In the genomic region with DNA sequence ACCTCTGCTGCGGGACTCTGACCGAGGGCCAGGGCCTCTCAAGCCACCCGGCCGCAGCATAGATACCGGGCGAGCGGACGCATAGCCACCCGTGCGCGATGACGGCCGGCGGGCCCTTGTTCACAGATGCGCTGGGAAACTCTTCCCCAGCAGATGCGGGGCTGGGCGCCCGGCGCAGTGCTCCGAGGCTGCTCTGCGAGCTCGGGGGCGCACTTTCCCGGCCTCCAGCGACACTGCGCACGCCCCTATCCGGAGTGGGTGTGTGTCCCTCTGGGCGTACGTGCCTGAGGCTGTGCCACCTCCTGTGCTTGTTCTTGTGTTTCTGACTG, we compare ENCODE assay signal across 8 cellular contexts.
DNase-seq lines count a peak whose midpoint lies in the region; ATAC-seq, FAIRE-seq and TF ChIP-seq lines count a peak whose summit lies in the region.

No MANE protein-coding gene starts in this region.

- WGBS in GM12878 (ENCODE audit: insufficient coverage, insufficient replicate concordance, low lambda C conversion rate, missing lambda C conversion rate), result 1% methylated on average over 26 of the region's 30 CpGs

- no peak overlapping the region for H3K9ac ChIP-seq in GM12878 (ENCODE audit: control insufficient read depth, insufficient read depth, low read length)

- intact Hi-C loops in GM12878 (cut with micrococcal nuclease; ENCODE audit: unreplicated experiment) (no loop called here), lower lobe of right lung (cut with DNase I) (no loop called here)

- TF ChIP-seq EP300 in GM12878 (IDR thresholded peaks at IDR 0.05; ENCODE audit: borderline replicate concordance in 1 of 2, control insufficient read depth in 1 of 2, low read depth in 2 of 2, low read length in 2 of 2), result no peak

- peak overlapping the region; percentile 29 for H3K4me3 ChIP-seq in GM12875 (ENCODE audit: low read depth, low read length)
- peak overlapping the region; percentile 52; the same call in 1 of the 2 replicates for H3K4me3 ChIP-seq in GM12878
- peak overlapping the region; percentile 56 for H3K4me3 ChIP-seq in lower lobe of right lung

- TF ChIP-seq POLR2A in GM12878 (IDR thresholded peaks at IDR 0.05; ENCODE audit: low read depth, low read length) (no peak), H54 (IDR thresholded peaks at IDR 0.05; ENCODE audit: low read depth, low read length) (no peak)

- peaks cover 3 to 19% of the 10 kb centered on the region in 2 experiments; a peak in 3 of 4 replicates for H3K27me3 ChIP-seq in GM12878 (replicated peaks in 1 of 2; ENCODE audit: control insufficient read depth in 2 of 2, insufficient read depth in 2 of 2, low read length in 1 of 2)
- peaks cover 49% of the 10 kb centered on the region for H3K27me3 ChIP-seq in lower lobe of right lung (ENCODE audit: low read depth)

- SMC1A ChIA-PET in GM12878 (lab: Charles Lee; ENCODE audit: uncharacterized antibody, unreplicated experiment), result no interaction called here

- in situ Hi-C loops in GM12878 (cut with MboI), result no loop called here

- H4K20me1 ChIP-seq in GM12878 (ENCODE audit: control insufficient read depth, insufficient read depth), result no peaks in the 10 kb centered on the region; the same call in 1 of the 2 replicates

- BruUV-seq in GM12878 (replicated peaks; lab: Mats Ljungman, UMichigan), result no TSS peak

- no peak for DNase-seq in GM12878 (ENCODE audit: low read depth, low spot score)
- DNase-seq in lower lobe of right lung, result no peak
- DNase-seq in activated CD4-positive, CD25-positive, alpha-beta regulatory T cell (lab: John Stamatoyannopoulos, UW), result no peak
- DNase-seq in GM19239 (ENCODE audit: insufficient read length, low spot score), result no peak
- DNase-seq in H54 (ENCODE audit: insufficient read length, low spot score), result no peak

- H3K27ac ChIP-seq in GM12878 (ENCODE audit: control insufficient read depth, insufficient read depth), result no peak overlapping the region
- peak overlapping the region; percentile 4 for H3K27ac ChIP-seq in lower lobe of right lung

- no peak for TF ChIP-seq RAD21 in GM12878 (IDR thresholded peaks at IDR 0.05; ENCODE audit: insufficient read depth, low read depth, low read length)

- H3K79me2 ChIP-seq in GM12878 (ENCODE audit: control insufficient read depth, insufficient read depth, low read length), result no peaks in the 10 kb centered on the region

- TF ChIP-seq CTCF in GM12875 (IDR thresholded peaks at IDR 0.05; ENCODE audit: borderline replicate concordance, insufficient read depth, low read depth, low read length) (0 out of 2 replicates have a peak, but pooled peaks have one; percentile 9), GM12878 (IDR thresholded peaks at IDR 0.05 in 2 of 3, conservative IDR thresholded peaks at IDR 0.05 in 1 of 3; ENCODE audit: control insufficient read depth in 2 of 3, extremely low read depth in 1 of 3, insufficient read depth in 1 of 3, low read depth in 3 of 3, low read length in 3 of 3) (no peak), lower lobe of right lung (IDR thresholded peaks at IDR 0.05) (peak; percentile 7)

- FAIRE-seq in GM12878 (lab: Jason Lieb, UNC), result no peak
- no peak for FAIRE-seq in GM19239 (lab: Jason Lieb, UNC)
- FAIRE-seq in H54 (lab: Jason Lieb, UNC), result no peak

- H3K9me3 ChIP-seq in GM12878 (replicated peaks; ENCODE audit: control insufficient read depth, insufficient read depth, low read length) (no peaks in the 10 kb centered on the region), lower lobe of right lung (no peaks in the 10 kb centered on the region)

- no peaks in the 10 kb centered on the region for H3K36me3 ChIP-seq in GM12878 (ENCODE audit: control insufficient read depth in 2 of 2, insufficient read depth in 2 of 2, low read length in 1 of 2)
- no peaks in the 10 kb centered on the region for H3K36me3 ChIP-seq in lower lobe of right lung

- CTCF ChIA-PET in GM12878 (lab: Yijun Ruan, JAX), result no interaction called here

- peaks cover 14% of the 10 kb centered on the region for H3K4me1 ChIP-seq in GM12878 (ENCODE audit: control insufficient read depth, insufficient read depth, low read length)
- peaks cover 33% of the 10 kb centered on the region for H3K4me1 ChIP-seq in lower lobe of right lung

- H3K4me2 ChIP-seq in GM12878 (ENCODE audit: control insufficient read depth, insufficient read depth), result peak overlapping the region; percentile 90

- RAD21 ChIA-PET in GM12878 (lab: Charles Lee; ENCODE audit: unreplicated experiment), result no interaction called here

- POLR2A ChIA-PET in GM12878 (lab: Charles Lee), result no interaction called here

- ATAC-seq in HG02798 (IDR thresholded peaks at IDR 0.05; ENCODE audit: poor library complexity, unreplicated experiment) (peak; percentile 25), GM12878 (peak; percentile 66), lower lobe of right lung (peak; percentile 46 to 67), GM19324 (IDR thresholded peaks at IDR 0.05; ENCODE audit: low FRiP score, unreplicated experiment) (no peak)

- peak overlapping the region; percentile 15 for H2AFZ ChIP-seq in GM12878 (ENCODE audit: control insufficient read depth, low read depth, low read length)

TF ChIP-seq in GM12878, 131 proteins besides CTCF, POLR2A, EP300 and RAD21:
- no peak for TF ChIP-seq TBL1XR1 (IDR thresholded peaks at IDR 0.05; ENCODE audit: low read depth, low read length)
- TF ChIP-seq SUZ12 (IDR thresholded peaks at IDR 0.05; ENCODE audit: unreplicated experiment), result peak; percentile 66
- TF ChIP-seq ZNF384 (IDR thresholded peaks at IDR 0.05; ENCODE audit: borderline replicate concordance, low read depth, low read length), result no peak
- no peak for TF ChIP-seq KAT2A (conservative IDR thresholded peaks at IDR 0.05; ENCODE audit: control insufficient read depth, low read depth, low read length)
- TF ChIP-seq CHD2 (IDR thresholded peaks at IDR 0.05; ENCODE audit: borderline replicate concordance, low read depth, low read length), result no peak
- TF ChIP-seq WRNIP1 (IDR thresholded peaks at IDR 0.05; ENCODE audit: borderline replicate concordance, low read depth, low read length), result no peak
- TF ChIP-seq BCL11A (IDR thresholded peaks at IDR 0.05; ENCODE audit: low read depth, low read length), result no peak

Comparison
In these comparisons a context has a peak if more than half of its experiments do, and no peak if none do; other contexts are left out.
1. CTCF ChIP-seq: peak in GM12875 (single experiment) and lower lobe of right lung (single experiment); none in GM12878 (0 of 3).
2. Peak in every context shown above with its lines, with median percentiles within 50 percentile points of each other: H3K4me3 ChIP-seq.